In the genomic region with DNA sequence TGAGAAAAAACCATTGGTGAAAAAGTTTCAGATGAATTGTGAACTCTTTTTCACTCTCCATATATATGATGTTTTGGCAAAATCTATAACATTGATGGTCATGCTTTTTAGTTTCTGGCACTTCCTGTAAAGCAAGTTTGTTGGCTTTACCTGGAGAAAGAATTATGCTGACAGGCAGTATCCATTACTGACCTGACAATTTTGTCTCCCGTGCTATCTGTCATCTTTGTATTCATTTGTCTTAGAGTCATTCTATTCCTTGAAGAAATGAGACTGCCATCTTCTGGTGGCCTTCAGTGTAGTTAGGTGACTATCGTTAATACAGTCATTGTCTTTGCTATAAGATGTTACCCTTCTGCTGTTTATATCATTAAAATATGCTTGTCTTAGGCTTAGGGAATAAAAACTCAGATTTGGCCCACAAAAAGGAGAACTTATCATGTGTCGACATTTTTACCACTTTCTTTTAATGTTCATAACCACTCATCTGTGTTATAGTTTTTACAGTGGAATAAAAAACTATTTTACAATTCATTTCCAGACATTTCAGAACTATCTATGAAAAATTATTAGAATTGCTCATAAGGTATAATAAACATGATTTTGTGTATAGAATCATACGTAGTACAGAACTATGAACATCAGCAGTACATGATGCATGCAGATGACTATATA, we compare ENCODE assay signal across 8 cellular contexts.
DNase-seq lines count a peak whose midpoint lies in the region; ATAC-seq, FAIRE-seq and TF ChIP-seq lines count a peak whose summit lies in the region.

No MANE protein-coding gene starts in this region.

- ATAC-seq in GM18508 (IDR thresholded peaks at IDR 0.05; ENCODE audit: insufficient read depth, unreplicated experiment), result peak; percentile 85
- ATAC-seq in HG02973 (IDR thresholded peaks at IDR 0.05; ENCODE audit: unreplicated experiment), result peak; percentile 73

- WGBS in mesendoderm (ENCODE audit: extremely low coverage, insufficient coverage, low lambda C conversion rate), result no CpG with 5 or more reads among the region's 4 CpGs

- H2BK15ac ChIP-seq in mesendoderm (replicated peaks; ENCODE audit: low read depth), result no peak overlapping the region

- H3K79me2 ChIP-seq in mesendoderm (ENCODE audit: control insufficient read depth, insufficient read depth, low read length), result no peaks in the 10 kb centered on the region

- H2AK5ac ChIP-seq in mesendoderm (ENCODE audit: low read length), result no peak overlapping the region

- H3K56ac ChIP-seq in mesendoderm (ENCODE audit: low read length), result no peak overlapping the region

- peak; percentile 48 for TF ChIP-seq CTCF in cardiac fibroblast (IDR thresholded peaks at IDR 0.05; ENCODE audit: low read depth, low read length)

- DNase-seq in AG20443 (ENCODE audit: low spot score), result peak; percentile 43
- DNase-seq in NCI-H524 (lab: John Stamatoyannopoulos, UW), result peak; percentile 60 to 86
- DNase-seq in cardiac fibroblast (ENCODE audit: low read depth in 2 of 2), result peak; percentile 40 to 65
- DNase-seq in mesendoderm, result peak; percentile 77
- no peak for DNase-seq in NCI-H345 treated with DMSO at 0.1 percent for 48 hours (lab: John Stamatoyannopoulos, UW; ENCODE audit: unreplicated experiment)
- no peak for DNase-seq in GM12892 (ENCODE audit: insufficient read length)

- no peaks in the 10 kb centered on the region for H3K79me1 ChIP-seq in mesendoderm (ENCODE audit: low read length)

- no peak overlapping the region for H4K8ac ChIP-seq in mesendoderm (ENCODE audit: low read depth, low read length)

- TF ChIP-seq POLR2A in GM12892 (IDR thresholded peaks at IDR 0.05; ENCODE audit: low read depth, low read length), result no peak

- H3K9ac ChIP-seq in mesendoderm (ENCODE audit: low read length), result no peak overlapping the region

- no peak overlapping the region for H2BK120ac ChIP-seq in mesendoderm (ENCODE audit: low read depth, low read length)

- no peaks in the 10 kb centered on the region for H3K36me3 ChIP-seq in mesendoderm (ENCODE audit: control insufficient read depth, insufficient read depth, low read length)

- H3K4me1 ChIP-seq in mesendoderm (ENCODE audit: control insufficient read depth, low read depth, low read length), result no peaks in the 10 kb centered on the region

- no peak overlapping the region for H3K18ac ChIP-seq in mesendoderm (ENCODE audit: low read length)

- FAIRE-seq in GM12892 (lab: Jason Lieb, UNC), result no peak

- no peak overlapping the region for H4K5ac ChIP-seq in mesendoderm (ENCODE audit: low read length)

- H3K27ac ChIP-seq in mesendoderm (ENCODE audit: low read depth, low read length), result no peak overlapping the region

- H3K4me3 ChIP-seq in cardiac fibroblast (replicated peaks in 1 of 2; ENCODE audit: low read depth in 2 of 2, low read length in 2 of 2) (no peak overlapping the region), mesendoderm (ENCODE audit: low read length) (no peak overlapping the region)

- H2BK5ac ChIP-seq in mesendoderm (ENCODE audit: low read length), result no peak overlapping the region

- H3K27me3 ChIP-seq in mesendoderm (ENCODE audit: insufficient read depth, low read length, poor library complexity), result no peaks in the 10 kb centered on the region

- H3K4ac ChIP-seq in mesendoderm (ENCODE audit: low read depth, low read length), result no peak overlapping the region

- no peak overlapping the region for H3K23ac ChIP-seq in mesendoderm (ENCODE audit: low read length)

- no peak overlapping the region for H3K4me2 ChIP-seq in mesendoderm (ENCODE audit: low read length)

Comparison
In these comparisons a context has a peak if more than half of its experiments do, and no peak if none do; other contexts are left out.
1. DNase-seq: peak in AG20443 (single experiment), NCI-H524 (2 of 2), cardiac fibroblast (2 of 2) and mesendoderm (single experiment); none in NCI-H345 treated with DMSO at 0.1 percent for 48 hours (single experiment) and GM12892 (single experiment).